Comparison of ENCODE assay signal across 15 cellular contexts in genomic region chr2:222750533-222750932, GRCh38.
DNase-seq lines count a peak whose midpoint lies in the region; ATAC-seq and TF ChIP-seq lines count a peak whose summit lies in the region.
"Had no signal": no experiment of that assay in that cellular context is flagged by ENCODE, and none has a peak within 500 bp of the region (broad histone marks: within the 10 kb centered on the region; RNA-seq: fewer than 3 reads in every experiment).

No MANE protein-coding gene starts in this region.

- no peaks in the 10 kb centered on the region for H3K9me2 ChIP-seq in SK-N-SH

- H3K36me3 ChIP-seq in SK-N-SH (replicated peaks in 1 of 2; ENCODE audit: control insufficient read depth in 1 of 2, insufficient read depth in 2 of 2, low read length in 1 of 2): no peaks in the 10 kb centered on the region
- H3K36me3 ChIP-seq in left ventricle myocardium inferior: no peaks in the 10 kb centered on the region

- no peak overlapping the region for H3K9ac ChIP-seq in SK-N-SH

- H3K4me2 ChIP-seq in SK-N-SH: no peak overlapping the region
- H3K4me2 ChIP-seq: A549 had no signal

- WGBS in SK-N-SH (ENCODE audit: low lambda C conversion rate): 78% methylated on average over 3 of the region's 3 CpGs

- TF ChIP-seq RAD21 in SK-N-SH (IDR thresholded peaks at IDR 0.05; ENCODE audit: low read length): peak; percentile 8; the same call in 1 of the 2 replicates

- H3K27me3 ChIP-seq in SK-N-SH (ENCODE audit: insufficient read depth) (no peaks in the 10 kb centered on the region), left ventricle myocardium inferior (ENCODE audit: low read depth) (no peaks in the 10 kb centered on the region)

- no peak overlapping the region for H2AFZ ChIP-seq in SK-N-SH (ENCODE audit: low read depth)

- H3K79me2 ChIP-seq in SK-N-SH (ENCODE audit: insufficient read depth): no peaks in the 10 kb centered on the region

- no peaks in the 10 kb centered on the region for H3F3A ChIP-seq in SK-N-SH (replicated peaks; ENCODE audit: insufficient read depth)

- ATAC-seq in SK-N-SH treated with all-trans-retinoic acid at 6 μM for 48 hours: no peak
- ATAC-seq: A549, HepG2 had no signal

- intact Hi-C loops in left ventricle myocardium inferior (cut with micrococcal nuclease): no loop called here

- H3K9me3 ChIP-seq in SK-N-SH (no peaks in the 10 kb centered on the region), left ventricle myocardium inferior (replicated peaks) (no peaks in the 10 kb centered on the region)
- H3K9me3 ChIP-seq: A549, Caco-2 had no signal

- CTCF ChIA-PET in SK-N-SH (lab: Yijun Ruan, JAX): interaction anchor here (0.7 to 1.6 kb wide), 3 partner anchors 153 to 877 kb away, joined by 3 to 5 read pairs (median 4); no protein-coding TSS in a partner anchor

- no peaks in the 10 kb centered on the region for H4K20me1 ChIP-seq in SK-N-SH (ENCODE audit: insufficient read depth)

- DNase-seq in DMS 273 (lab: John Stamatoyannopoulos, UW; ENCODE audit: unreplicated experiment) (peak; percentile 61), DMS 273 treated with DMSO at 0.1 percent for 48 hours (lab: John Stamatoyannopoulos, UW) (no peak), SK-N-SH (peak; percentile 36), SK-N-DZ (ENCODE audit: low spot score) (peak; percentile 16), left ventricle myocardium inferior (no peak)
- DNase-seq in activated T-cell treated with anti-CD3 and anti-CD28 coated beads, Interleukin-2, amount 50 U/mL, for 48 hours: no peak
- DNase-seq: Caco-2; CD4-positive, alpha-beta T cell; DMS79 treated with DMSO at 0.1 percent for 48 hours; H9 had no signal

- 0 out of 4 replicates have a peak, but pooled peaks of 1 of the 2 experiments have one; percentile 23 for TF ChIP-seq EP300 in SK-N-SH (IDR thresholded peaks at IDR 0.05; ENCODE audit: borderline replicate concordance in 1 of 2, low read depth in 1 of 2, low read length in 1 of 2)

- no peak for TF ChIP-seq CTCF in SK-N-SH (IDR thresholded peaks at IDR 0.05)
- no peak for TF ChIP-seq CTCF in left ventricle myocardium inferior (IDR thresholded peaks at IDR 0.05; ENCODE audit: borderline replicate concordance)

- no peak overlapping the region for H3K4me3 ChIP-seq in SK-N-SH (ENCODE audit: low read depth in 2 of 2, low read length in 1 of 2)
- no peak overlapping the region for H3K4me3 ChIP-seq in left ventricle myocardium inferior
- H3K4me3 ChIP-seq: A549 had no signal

- H3K4me1 ChIP-seq in SK-N-SH (ENCODE audit: control insufficient read depth in 1 of 2, insufficient read depth in 2 of 2, low read depth in 1 of 2, low read length in 1 of 2) (peaks cover 0 to 16% of the 10 kb centered on the region in 2 experiments; a peak in 2 of 4 replicates), left ventricle myocardium inferior (peaks cover 44% of the 10 kb centered on the region)
- H3K4me1 ChIP-seq: A549 had no signal

- H3K27ac ChIP-seq in SK-N-SH (ENCODE audit: low read depth in 2 of 2, low read length in 1 of 2) (peak overlapping the region in 1 of 2 experiments; percentile 48; a peak in 2 of 4 replicates), left ventricle myocardium inferior (replicated peaks) (no peak overlapping the region)
- H3K27ac ChIP-seq: 22Rv1, A549, C4-2B had no signal

- POLR2A ChIA-PET in SK-N-SH (lab: Yijun Ruan, JAX): interaction anchor here (0.5 kb wide), 1 partner anchor 110 kb away, joined by 7 read pairs; no protein-coding TSS in a partner anchor

TF ChIP-seq in SK-N-SH, 30 proteins besides CTCF, POLR2A, EP300 and RAD21 (continues in another document):
- TF ChIP-seq FOXJ3 (CRISPR knock-in tag; IDR thresholded peaks at IDR 0.05) (no peak), RCOR1 (IDR thresholded peaks at IDR 0.05; ENCODE audit: low read length) (peak; percentile 60; the same call in 1 of the 2 replicates), GATA2 (CRISPR knock-in tag; IDR thresholded peaks at IDR 0.05) (peak; percentile 53; the same call in 1 of the 2 replicates), FOSL2 (IDR thresholded peaks at IDR 0.05; ENCODE audit: borderline replicate concordance, low read depth) (no peak), SIN3A (IDR thresholded peaks at IDR 0.05; ENCODE audit: borderline replicate concordance, low read depth, low read length) (no peak), USF2 (IDR thresholded peaks at IDR 0.05; ENCODE audit: borderline replicate concordance, low read depth, low read length) (no peak), GABPA (IDR thresholded peaks at IDR 0.05; ENCODE audit: low read depth) (no peak), CHD2 (IDR thresholded peaks at IDR 0.05; ENCODE audit: low read length, partially characterized antibody) (peak; percentile 66)

TF ChIP-seq in SK-N-SH treated with all-trans-retinoic acid at 6 μM for 48 hours, 23 proteins besides CTCF, POLR2A, EP300 and RAD21:
- no peak for TF ChIP-seq ZC3H10 (CRISPR knock-in tag; IDR thresholded peaks at IDR 0.05)
- TF ChIP-seq PPARA (CRISPR knock-in tag; IDR thresholded peaks at IDR 0.05; ENCODE audit: borderline replicate concordance): no peak
- TF ChIP-seq ZFP30 (CRISPR knock-in tag; IDR thresholded peaks at IDR 0.05): no peak
- TF ChIP-seq POU6F1 (CRISPR knock-in tag; IDR thresholded peaks at IDR 0.05; ENCODE audit: borderline replicate concordance, low read depth): no peak
- no peak for TF ChIP-seq ZNF8 (CRISPR knock-in tag; IDR thresholded peaks at IDR 0.05)
- no peak for TF ChIP-seq ARNTL (CRISPR knock-in tag; IDR thresholded peaks at IDR 0.05; ENCODE audit: borderline replicate concordance, low read depth)
- no peak for TF ChIP-seq GLIS3 (CRISPR knock-in tag; IDR thresholded peaks at IDR 0.05)

Comparison
In these comparisons a context has a peak if more than half of its experiments do, and no peak if none do; other contexts are left out.
1. DNase-seq: peak in DMS 273 (single experiment), SK-N-SH (single experiment) and SK-N-DZ (single experiment); none in DMS 273 treated with DMSO at 0.1 percent for 48 hours (single experiment), activated T-cell treated with anti-CD3 and anti-CD28 coated beads, Interleukin-2, amount 50 U/mL, for 48 hours (0 of 2) and left ventricle myocardium inferior (single experiment).